In genomic region chr10:113225903-113226302, GRCh38 we compare ENCODE assay signal across 29 cellular contexts.
"Had no signal": no experiment of that assay in that cellular context is flagged by ENCODE, and none has a peak within 500 bp of the region (broad histone marks: within the 10 kb centered on the region; RNA-seq: fewer than 3 reads in every experiment).

No MANE protein-coding gene starts in this region.

- H3K27ac ChIP-seq: brain microvascular endothelial cell, colonic mucosa, epithelial cell of prostate, esophagus squamous epithelium, gastroesophageal sphincter had no signal

- DNase-seq: activated CD4-positive, alpha-beta memory T cell treated with anti-CD3 and anti-CD28 coated beads, Interleukin-2, amount 10 ng/mL, durations not matched to agents 7 days and 5 days; activated CD4-positive, alpha-beta T cell treated with anti-CD3 and anti-CD28 coated beads, Interleukin-2, amount 10 ng/mL, durations not matched to agents 24 days and 14 days; activated CD4-positive, CD25-positive, alpha-beta regulatory T cell; activated CD4-positive, CD25-positive, alpha-beta regulatory T cell treated with anti-CD3 and anti-CD28 coated beads, Interleukin-2, amount 50 U/mL, for 72 hours; activated CD8-positive, alpha-beta memory T cell treated with anti-CD3 and anti-CD28 coated beads, Interleukin-2, amount 50 U/mL, for 48 hours; activated effector memory CD4-positive, alpha-beta T cell treated with Interleukin-2 at 50 U/mL for 16 hours; activated gamma-delta T cell treated with Interleukin-2 at 50 U/mL for 16 hours; activated naive CD4-positive, alpha-beta T cell treated with anti-CD3 and anti-CD28 coated beads, Interleukin-2, amount 50 U/mL, for 16 hours; activated naive CD4-positive, alpha-beta T cell treated with Interleukin-2 at 50 U/mL for 16 hours; activated T-cell treated with anti-CD3 and anti-CD28 coated beads for 4 hours; activated T-cell treated with anti-CD3 and anti-CD28 coated beads, Interleukin-2, amount 50 U/mL, for 24 hours; amniotic stem cell; anterior cingulate cortex; brain microvascular endothelial cell; cerebellar nuclear complex; colonic mucosa; effector CD4-positive, alpha-beta T cell; effector memory CD8-positive, alpha-beta T cell; esophagus squamous epithelium; foreskin melanocyte had no signal

- H3K4me3 ChIP-seq: colonic mucosa, esophagus squamous epithelium, gastroesophageal sphincter had no signal

- ATAC-seq: gastroesophageal sphincter had no signal

- H3K9me3 ChIP-seq: colonic mucosa, esophagus squamous epithelium, gastroesophageal sphincter had no signal

- H3K36me3 Mint-ChIP-seq: activated naive CD8-positive, alpha-beta T cell had no signal

- H3K4me1 ChIP-seq: colonic mucosa, esophagus squamous epithelium, gastroesophageal sphincter had no signal

- H3K27ac Mint-ChIP-seq: activated CD4-positive, alpha-beta memory T cell treated with anti-CD3 and anti-CD28 coated beads, Interleukin-2, amount 10 ng/mL, durations not matched to agents 7 days and 5 days; activated CD4-positive, alpha-beta T cell treated with anti-CD3 and anti-CD28 coated beads for 36 hours; activated CD4-positive, alpha-beta T cell treated with anti-CD3 and anti-CD28 coated beads, Interleukin-2, amount 10 ng/mL, durations not matched to agents 24 days and 14 days; activated naive CD8-positive, alpha-beta T cell; activated T-cell treated with anti-CD3 and anti-CD28 coated beads, Interleukin-2, amount 50 U/mL, for 24 hours; activated T-cell treated with anti-CD3 and anti-CD28 coated beads, Interleukin-2, amount 50 U/mL, for 72 hours; dendritic cell treated with granulocyte-macrophage colony-stimulating factor and Interleukin-4, amounts not matched to agents 40 ng/mL and 50 ng/mL, for 4 days; effector memory CD8-positive, alpha-beta T cell had no signal

- H3K4me3 Mint-ChIP-seq: activated CD4-positive, alpha-beta memory T cell treated with anti-CD3 and anti-CD28 coated beads, Interleukin-2, amount 10 ng/mL, durations not matched to agents 7 days and 5 days; activated CD4-positive, alpha-beta T cell treated with anti-CD3 and anti-CD28 coated beads for 36 hours; activated CD4-positive, alpha-beta T cell treated with anti-CD3 and anti-CD28 coated beads, Interleukin-2, amount 10 ng/mL, durations not matched to agents 24 days and 14 days; activated naive CD8-positive, alpha-beta T cell; activated T-cell treated with anti-CD3 and anti-CD28 coated beads, Interleukin-2, amount 50 U/mL, for 24 hours; activated T-cell treated with anti-CD3 and anti-CD28 coated beads, Interleukin-2, amount 50 U/mL, for 72 hours; dendritic cell treated with granulocyte-macrophage colony-stimulating factor and Interleukin-4, amounts not matched to agents 40 ng/mL and 50 ng/mL, for 4 days; effector memory CD8-positive, alpha-beta T cell had no signal

- H3K36me3 ChIP-seq: brain microvascular endothelial cell, colonic mucosa, esophagus squamous epithelium, gastroesophageal sphincter had no signal

- H3K27me3 ChIP-seq: brain microvascular endothelial cell, colonic mucosa, gastroesophageal sphincter had no signal

- H3K9me3 Mint-ChIP-seq: activated CD4-positive, alpha-beta memory T cell treated with anti-CD3 and anti-CD28 coated beads, Interleukin-2, amount 10 ng/mL, durations not matched to agents 7 days and 5 days; activated CD4-positive, alpha-beta T cell treated with anti-CD3 and anti-CD28 coated beads, Interleukin-2, amount 10 ng/mL, durations not matched to agents 24 days and 14 days; activated T-cell treated with anti-CD3 and anti-CD28 coated beads, Interleukin-2, amount 50 U/mL, for 24 hours; activated T-cell treated with anti-CD3 and anti-CD28 coated beads, Interleukin-2, amount 50 U/mL, for 72 hours; dendritic cell treated with granulocyte-macrophage colony-stimulating factor and Interleukin-4, amounts not matched to agents 40 ng/mL and 50 ng/mL, for 4 days; effector memory CD8-positive, alpha-beta T cell had no signal

- FAIRE-seq: astrocyte, endometrium, endothelial cell of umbilical vein had no signal
